In the genomic region with DNA sequence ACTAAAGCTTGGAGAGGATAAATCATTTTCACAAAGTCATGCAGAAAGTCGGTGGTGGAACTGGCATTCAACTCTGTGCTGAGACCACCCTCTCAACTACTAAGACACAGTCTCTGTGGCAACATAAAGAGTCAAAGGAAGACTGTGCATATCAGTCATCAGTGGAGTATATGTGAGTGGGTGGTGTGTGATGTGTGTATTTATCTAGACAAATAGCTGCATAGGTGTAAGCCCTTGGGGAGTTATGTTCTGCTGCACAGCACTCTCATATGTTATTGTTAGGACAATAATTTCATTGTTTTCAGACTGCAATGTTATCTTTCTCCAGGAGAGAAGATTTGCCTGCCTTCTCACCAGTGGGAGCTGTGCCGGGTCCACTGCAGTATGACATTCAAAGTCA, we compare ENCODE assay signal across 1 cellular context.
TF ChIP-seq lines count a peak whose summit lies in the region.

No MANE protein-coding gene starts in this region.

TF ChIP-seq in GM12878, 131 proteins besides CTCF, POLR2A, EP300 and RAD21 (continued from another document):
- TF ChIP-seq, protein P1, sequence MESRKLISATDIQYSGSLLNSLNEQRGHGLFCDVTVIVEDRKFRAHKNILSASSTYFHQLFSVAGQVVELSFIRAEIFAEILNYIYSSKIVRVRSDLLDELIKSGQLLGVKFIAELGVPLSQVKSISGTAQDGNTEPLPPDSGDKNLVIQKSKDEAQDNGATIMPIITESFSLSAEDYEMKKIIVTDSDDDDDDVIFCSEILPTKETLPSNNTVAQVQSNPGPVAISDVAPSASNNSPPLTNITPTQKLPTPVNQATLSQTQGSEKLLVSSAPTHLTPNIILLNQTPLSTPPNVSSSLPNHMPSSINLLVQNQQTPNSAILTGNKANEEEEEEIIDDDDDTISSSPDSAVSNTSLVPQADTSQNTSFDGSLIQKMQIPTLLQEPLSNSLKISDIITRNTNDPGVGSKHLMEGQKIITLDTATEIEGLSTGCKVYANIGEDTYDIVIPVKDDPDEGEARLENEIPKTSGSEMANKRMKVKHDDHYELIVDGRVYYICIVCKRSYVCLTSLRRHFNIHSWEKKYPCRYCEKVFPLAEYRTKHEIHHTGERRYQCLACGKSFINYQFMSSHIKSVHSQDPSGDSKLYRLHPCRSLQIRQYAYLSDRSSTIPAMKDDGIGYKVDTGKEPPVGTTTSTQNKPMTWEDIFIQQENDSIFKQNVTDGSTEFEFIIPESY (IDR thresholded peaks at IDR 0.05) = no peak
- TF ChIP-seq, protein P2, sequence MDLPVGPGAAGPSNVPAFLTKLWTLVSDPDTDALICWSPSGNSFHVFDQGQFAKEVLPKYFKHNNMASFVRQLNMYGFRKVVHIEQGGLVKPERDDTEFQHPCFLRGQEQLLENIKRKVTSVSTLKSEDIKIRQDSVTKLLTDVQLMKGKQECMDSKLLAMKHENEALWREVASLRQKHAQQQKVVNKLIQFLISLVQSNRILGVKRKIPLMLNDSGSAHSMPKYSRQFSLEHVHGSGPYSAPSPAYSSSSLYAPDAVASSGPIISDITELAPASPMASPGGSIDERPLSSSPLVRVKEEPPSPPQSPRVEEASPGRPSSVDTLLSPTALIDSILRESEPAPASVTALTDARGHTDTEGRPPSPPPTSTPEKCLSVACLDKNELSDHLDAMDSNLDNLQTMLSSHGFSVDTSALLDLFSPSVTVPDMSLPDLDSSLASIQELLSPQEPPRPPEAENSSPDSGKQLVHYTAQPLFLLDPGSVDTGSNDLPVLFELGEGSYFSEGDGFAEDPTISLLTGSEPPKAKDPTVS (IDR thresholded peaks at IDR 0.05; ENCODE audit: low read depth, low read length) = no peak
- no peak for TF ChIP-seq MYC (IDR thresholded peaks at IDR 0.05; ENCODE audit: insufficient read depth, insufficient read length, insufficient replicate concordance, low read length, severe bottlenecking)
